ENCODE assay signal across 8 cellular contexts in the genomic region with DNA sequence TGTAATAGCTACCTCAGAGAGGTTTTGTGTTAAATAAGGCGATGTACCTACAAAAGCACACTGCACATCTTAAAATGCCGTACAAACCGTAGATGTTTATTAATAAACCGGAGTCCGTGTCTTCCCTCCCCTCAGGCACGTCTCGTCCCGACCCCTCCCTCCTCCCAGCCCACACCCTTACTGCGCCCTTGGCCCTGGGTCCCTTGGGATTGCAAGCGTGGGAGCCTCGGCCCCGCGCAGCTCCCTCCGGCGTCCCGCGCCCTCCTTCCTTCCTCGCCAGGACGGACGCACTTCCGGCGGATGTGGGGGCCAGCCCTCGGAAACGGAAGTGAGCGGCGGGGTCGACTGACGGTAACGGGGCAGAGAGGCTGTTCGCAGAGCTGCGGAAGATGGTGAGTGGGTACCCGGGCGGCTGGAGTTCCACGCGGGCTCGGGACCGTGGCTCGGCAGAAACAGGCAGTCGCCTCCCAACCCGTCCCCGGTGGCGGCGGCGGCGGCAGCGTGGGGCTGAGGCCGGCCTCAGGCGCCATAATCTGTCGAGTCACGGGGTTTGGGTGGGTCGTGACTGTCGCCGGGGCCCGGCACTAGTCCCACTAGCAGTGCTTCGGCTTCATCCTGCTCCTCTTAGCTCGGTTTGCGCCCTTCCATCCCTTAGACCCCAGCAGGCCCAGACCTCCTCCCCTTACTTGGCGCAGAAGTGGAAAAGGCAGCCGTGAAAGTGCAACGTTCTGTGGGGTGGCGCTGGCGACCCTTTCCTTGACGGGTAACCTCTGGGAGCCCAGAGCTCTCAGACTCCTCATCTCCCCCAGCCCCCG. TPM values are rescaled to one million over a fixed set of nuclear protein-coding genes. Genes with fewer than 3 reads are reported as not detected.
A peak's percentile ranks its signal among the peaks of the same experiment; 100 is the strongest.
DNase-seq lines count a peak whose midpoint lies in the region; ATAC-seq and TF ChIP-seq lines count a peak whose summit lies in the region.

A gene with protein sequence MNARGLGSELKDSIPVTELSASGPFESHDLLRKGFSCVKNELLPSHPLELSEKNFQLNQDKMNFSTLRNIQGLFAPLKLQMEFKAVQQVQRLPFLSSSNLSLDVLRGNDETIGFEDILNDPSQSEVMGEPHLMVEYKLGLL (plus strand): TSS at position 335 of the 815 bp plus-strand sequence. CDS start 55 bp downstream, at position 390.

- peak within 1 kb of the TSS; percentile 93 for H3K27ac Mint-ChIP-seq in neural progenitor cell

- peak within 1 kb of the TSS; percentile 85 for H3K9ac ChIP-seq in Loucy (ENCODE audit: low read depth, low read length, poor library complexity, severe bottlenecking)
- peak within 1 kb of the TSS; percentile 73 for H3K9ac ChIP-seq in neural progenitor cell

- H3K36me3 Mint-ChIP-seq in neural progenitor cell = peaks cover 2% of the 10 kb centered on the region

- H3F3A ChIP-seq in Loucy (ENCODE audit: low read depth) (no peaks in the 10 kb centered on the region), neural progenitor cell (ENCODE audit: low read depth) (peaks cover 4% of the 10 kb centered on the region)

- peaks cover 28% of the 10 kb centered on the region for H3K4me1 Mint-ChIP-seq in neural progenitor cell

- in situ Hi-C loops in G401 (cut with HindIII; ENCODE audit: low sequenced_read_pairs) = no loop called here

- TF ChIP-seq CTCF in Loucy (conservative IDR thresholded peaks at IDR 0.05; ENCODE audit: low read length) = peak; percentile 23; the same call in 1 of the 2 replicates
- no peak for TF ChIP-seq CTCF in foreskin keratinocyte (conservative IDR thresholded peaks at IDR 0.05)
- no peak for TF ChIP-seq CTCF in neural progenitor cell (IDR thresholded peaks at IDR 0.05)

- peaks cover 80% of the 10 kb centered on the region for H3K79me2 ChIP-seq in Loucy (ENCODE audit: insufficient read depth, low read length)
- peaks cover 83% of the 10 kb centered on the region for H3K79me2 ChIP-seq in neural progenitor cell (ENCODE audit: low read depth)

- H3K4me3 Mint-ChIP-seq in neural progenitor cell = peak within 1 kb of the TSS; percentile 98

- H3K9me2 ChIP-seq in Loucy (replicated peaks; ENCODE audit: low read depth, low read length) = no peaks in the 10 kb centered on the region

- H3K36me3 ChIP-seq in Loucy (ENCODE audit: insufficient read depth, low read length) (peaks cover 7% of the 10 kb centered on the region; the same call in 1 of the 2 replicates), SJSA1 (peaks cover 50% of the 10 kb centered on the region), neural progenitor cell (peaks cover 8% of the 10 kb centered on the region)

- no peaks in the 10 kb centered on the region for H3K9me3 Mint-ChIP-seq in neural progenitor cell

- no peaks in the 10 kb centered on the region for H3K27me3 ChIP-seq in Loucy (ENCODE audit: insufficient read depth, low read length, poor library complexity, severe bottlenecking)
- no peaks in the 10 kb centered on the region for H3K27me3 ChIP-seq in SJSA1 (replicated peaks)
- H3K27me3 ChIP-seq in foreskin keratinocyte = no peaks in the 10 kb centered on the region
- no peaks in the 10 kb centered on the region for H3K27me3 ChIP-seq in neural progenitor cell

- peaks cover 52% of the 10 kb centered on the region for H4K20me1 ChIP-seq in Loucy (ENCODE audit: insufficient read depth, low read length, poor library complexity, severe bottlenecking)
- H4K20me1 ChIP-seq in neural progenitor cell (ENCODE audit: low read depth) = peaks cover 42% of the 10 kb centered on the region

- H3K9me3 ChIP-seq in Loucy (ENCODE audit: insufficient read depth, low read depth, low read length) (no peaks in the 10 kb centered on the region), SJSA1 (replicated peaks) (no peaks in the 10 kb centered on the region), neural progenitor cell (ENCODE audit: low read depth) (no peaks in the 10 kb centered on the region)

- peak; percentile 95 for ATAC-seq in foreskin keratinocyte

- H3K4me1 ChIP-seq in Loucy (ENCODE audit: insufficient read depth, low read length, poor library complexity, severe bottlenecking) (peaks cover 55% of the 10 kb centered on the region), SJSA1 (replicated peaks) (peaks cover 21% of the 10 kb centered on the region), foreskin keratinocyte (peaks cover 13% of the 10 kb centered on the region), neural progenitor cell (peaks cover 14% of the 10 kb centered on the region)

- peak within 1 kb of the TSS; percentile 96 for H3K27ac ChIP-seq in SJSA1
- peak within 1 kb of the TSS; percentile 79 for H3K27ac ChIP-seq in foreskin keratinocyte
- no peak within 1 kb of the TSS for H3K27ac ChIP-seq in neural progenitor cell

- peaks cover 2% of the 10 kb centered on the region for H3K27me3 Mint-ChIP-seq in neural progenitor cell (ENCODE audit: insufficient read depth, low read depth)

- peak within 1 kb of the TSS; percentile 91 for H3K4me3 ChIP-seq in Loucy (ENCODE audit: low read length, poor library complexity, severe bottlenecking)
- H3K4me3 ChIP-seq in SJSA1 = peak within 1 kb of the TSS; percentile 91
- H3K4me3 ChIP-seq in neural progenitor cell = peak within 1 kb of the TSS; percentile 82

- H2AFZ ChIP-seq in Loucy (ENCODE audit: low read length) = peak within 1 kb of the TSS; percentile 78
- H2AFZ ChIP-seq in neural progenitor cell (replicated peaks) = peak within 1 kb of the TSS; percentile 75

- peak; percentile 87 for DNase-seq in G401 (ENCODE audit: low spot score)
- DNase-seq in H4 (ENCODE audit: low spot score) = peak; percentile 83
- peak; percentile 88 to 91 for DNase-seq in SJSA1 (ENCODE audit: low read depth in 1 of 2, low spot score in 2 of 2)
- peak; percentile 78 to 88 (median 84) for DNase-seq in activated naive CD4-positive, alpha-beta T cell (lab: John Stamatoyannopoulos, UW)
- peak; percentile 59 to 72 for DNase-seq in foreskin keratinocyte
- DNase-seq in neural progenitor cell (ENCODE audit: low spot score) = peak; percentile 89
- peak; percentile 87 for DNase-seq in stromal cell of bone marrow (ENCODE audit: low read depth)

- peak within 1 kb of the TSS; percentile 98 for H3K4me2 ChIP-seq in Loucy (ENCODE audit: low read depth, low read length, poor library complexity, severe bottlenecking)
- peak within 1 kb of the TSS; percentile 84 for H3K4me2 ChIP-seq in neural progenitor cell

RNA-seq across cellular contexts. Expression of the gene that starts here (rescaled TPM):
- total RNA-seq in G401 (2014; rRNA removed; shearing (Covaris generic)) = 75.0 and 89.5 TPM in 2 replicates
- 173 and 188 TPM in 2 replicates for total RNA-seq in H4 (2014; rRNA removed; shearing (Covaris generic))
- total RNA-seq in SJSA1 (2014; rRNA removed; shearing (Covaris generic)) = 149 and 169 TPM in 2 replicates
- 102 and 108 TPM in 2 replicates for total RNA-seq in foreskin keratinocyte
- 148 TPM in 2 replicates for polyA plus RNA-seq in foreskin keratinocyte
- total RNA-seq in neural progenitor cell (ENCODE audit: low replicate concordance) = 66.6 and 98.9 TPM in 2 replicates
